In genomic region chr11:65423516-65424199, GRCh38 we compare ENCODE assay signal across 1 cellular context.
TF ChIP-seq lines count a peak whose summit lies in the region.

No MANE protein-coding gene starts in this region.

TF ChIP-seq in K562, 482 proteins besides CTCF, POLR2A, EP300 and RAD21 (continues in another document):
- TF ChIP-seq ZBTB1 (CRISPR knock-in tag; IDR thresholded peaks at IDR 0.05; ENCODE audit: borderline replicate concordance, low read depth) (peak; percentile 33; the same call in 1 of the 2 replicates), SNRNP70 (optimal IDR thresholded peaks at IDR 0.05; ENCODE audit: low read depth, low read length) (peak; percentile 98), CBX1 (IDR thresholded peaks at IDR 0.05; ENCODE audit: low read depth) (no peak), ZBTB2 (IDR thresholded peaks at IDR 0.05) (no peak), CLOCK (CRISPR knock-in tag; IDR thresholded peaks at IDR 0.05; ENCODE audit: borderline replicate concordance) (no peak), RBM39 (optimal IDR thresholded peaks at IDR 0.05; ENCODE audit: low read depth, low read length) (peak; percentile 90), ZNF449 (CRISPR knock-in tag; IDR thresholded peaks at IDR 0.05) (no peak), ZBTB26 (CRISPR knock-in tag; IDR thresholded peaks at IDR 0.05) (no peak; the same call in 1 of the 2 replicates), PYGO2 (tag; IDR thresholded peaks at IDR 0.05) (no peak), SRSF9 (IDR thresholded peaks at IDR 0.05; ENCODE audit: borderline replicate concordance, low read depth, low read length) (no peak), ZNF639 (CRISPR knock-in tag; conservative IDR thresholded peaks at IDR 0.05 in 1 of 2, IDR thresholded peaks at IDR 0.05 in 1 of 2) (no peak), NFXL1 (CRISPR knock-in tag; IDR thresholded peaks at IDR 0.05) (no peak), ZNF134 (CRISPR knock-in tag; conservative IDR thresholded peaks at IDR 0.05) (no peak), HDAC1 (IDR thresholded peaks at IDR 0.05) (peak in 1 of 2 experiments; percentile 13; a peak in 1 of 4 replicates), FOXM1 (IDR thresholded peaks at IDR 0.05; ENCODE audit: low read depth) (no peak), FOXM1 (CRISPR knock-in tag; IDR thresholded peaks at IDR 0.05; ENCODE audit: low read depth) (no peak), MGA (IDR thresholded peaks at IDR 0.05) (no peak), NR2C2 (CRISPR knock-in tag; IDR thresholded peaks at IDR 0.05) (peak; percentile 51; the same call in 1 of the 2 replicates), NR2C2 (tag; IDR thresholded peaks at IDR 0.05) (no peak), CSDE1 (IDR thresholded peaks at IDR 0.05) (no peak), ZFPM2 (CRISPR knock-in tag; IDR thresholded peaks at IDR 0.05) (no peak), SRF (CRISPR knock-in tag; IDR thresholded peaks at IDR 0.05) (peak in 1 of 2 experiments; percentile 69; a peak in 1 of 4 replicates), ZNF589 (CRISPR knock-in tag; IDR thresholded peaks at IDR 0.05; ENCODE audit: low read depth) (no peak), PTRF (tag; IDR thresholded peaks at IDR 0.05) (no peak), ZNF12 (CRISPR knock-in tag; IDR thresholded peaks at IDR 0.05) (no peak), ZNF766 (CRISPR knock-in tag; conservative IDR thresholded peaks at IDR 0.05) (no peak), TFAM (CRISPR knock-in tag; conservative IDR thresholded peaks at IDR 0.05) (no peak), NEUROD1 (IDR thresholded peaks at IDR 0.05; ENCODE audit: borderline replicate concordance, low read depth, low read length, partially characterized antibody) (no peak), IRF2 (CRISPR knock-in tag; IDR thresholded peaks at IDR 0.05) (0 out of 2 replicates have a peak, but pooled peaks have one; percentile 10), ESRRB (CRISPR knock-in tag; IDR thresholded peaks at IDR 0.05; ENCODE audit: borderline replicate concordance) (no peak), TEAD4 (IDR thresholded peaks at IDR 0.05; ENCODE audit: low read length) (0 out of 2 replicates have a peak, but pooled peaks have one; percentile 1), TEAD4 (CRISPR knock-in tag; IDR thresholded peaks at IDR 0.05; ENCODE audit: borderline replicate concordance) (no peak), ZNF274 (IDR thresholded peaks at IDR 0.05; ENCODE audit: borderline replicate concordance, low read depth, low read length) (no peak), ELK3 (CRISPR knock-in tag; IDR thresholded peaks at IDR 0.05) (no peak), ZNF655 (CRISPR knock-in tag; IDR thresholded peaks at IDR 0.05) (no peak), SRSF3 (IDR thresholded peaks at IDR 0.05; ENCODE audit: insufficient read depth, low read length) (0 out of 2 replicates have a peak, but pooled peaks have one; percentile 13), RBM15 (IDR thresholded peaks at IDR 0.05; ENCODE audit: insufficient read depth, low read length) (peak; percentile 13; the same call in 1 of the 2 replicates), DACH1 (IDR thresholded peaks at IDR 0.05; ENCODE audit: partially characterized antibody) (no peak), EZH2 (IDR thresholded peaks at IDR 0.05; ENCODE audit: borderline replicate concordance, low read depth, low read length) (no peak), KLF1 (tag; IDR thresholded peaks at IDR 0.05) (no peak), DPF2 (IDR thresholded peaks at IDR 0.05) (no peak), TAL1 (IDR thresholded peaks at IDR 0.05) (no peak), CBFA2T2 (conservative IDR thresholded peaks at IDR 0.05) (no peak)
